1 cellular context compared by ENCODE assay signal in the genomic region with DNA sequence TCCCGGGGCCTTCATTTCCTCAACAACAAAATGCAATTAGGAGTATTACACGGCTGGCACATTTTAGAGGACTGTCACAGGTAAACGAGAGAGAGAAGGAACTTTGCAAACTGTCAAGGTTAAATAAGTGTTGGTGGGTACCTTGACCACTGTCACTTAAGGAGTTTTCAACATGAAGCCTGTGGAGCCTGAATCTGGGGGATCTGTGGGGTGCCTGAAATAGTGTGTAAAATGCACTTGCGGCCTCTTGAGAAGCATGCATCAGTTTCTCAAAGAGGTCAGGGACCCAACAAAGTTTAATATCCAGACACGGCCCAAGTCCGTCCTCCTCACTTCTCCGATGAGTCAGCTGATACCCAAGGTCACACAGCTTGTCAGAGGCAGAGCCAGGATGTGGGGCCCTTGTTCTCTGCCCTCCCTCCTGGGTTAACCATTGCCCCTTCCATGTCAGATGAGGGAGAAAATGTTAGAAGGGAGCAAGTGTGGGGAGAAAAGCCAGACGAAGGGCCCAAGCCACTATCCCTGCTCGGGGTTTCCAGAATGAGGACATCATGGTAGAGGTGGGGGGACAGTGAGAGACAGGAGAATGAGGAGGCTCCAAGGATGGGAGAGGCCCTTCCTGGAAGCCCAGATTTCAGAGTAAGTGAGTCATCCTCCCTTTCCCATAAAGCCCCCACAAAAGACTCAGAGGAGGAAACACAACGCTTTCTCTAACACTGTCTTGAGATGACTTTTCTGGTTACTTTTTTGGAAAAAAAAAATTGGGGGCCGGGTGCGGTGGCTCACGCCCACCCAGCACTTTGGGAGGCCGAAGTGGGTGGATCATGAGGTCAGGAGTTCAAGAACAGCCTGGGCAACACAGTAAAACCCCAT.
A peak's percentile ranks its signal among the peaks of the same experiment; 100 is the strongest.
TF ChIP-seq lines count a peak whose summit lies in the region.

No MANE protein-coding gene starts in this region.

TF ChIP-seq in K562, 482 proteins besides CTCF, POLR2A, EP300 and RAD21 (continued from another document and continues in another):
- TF ChIP-seq, protein P1, sequence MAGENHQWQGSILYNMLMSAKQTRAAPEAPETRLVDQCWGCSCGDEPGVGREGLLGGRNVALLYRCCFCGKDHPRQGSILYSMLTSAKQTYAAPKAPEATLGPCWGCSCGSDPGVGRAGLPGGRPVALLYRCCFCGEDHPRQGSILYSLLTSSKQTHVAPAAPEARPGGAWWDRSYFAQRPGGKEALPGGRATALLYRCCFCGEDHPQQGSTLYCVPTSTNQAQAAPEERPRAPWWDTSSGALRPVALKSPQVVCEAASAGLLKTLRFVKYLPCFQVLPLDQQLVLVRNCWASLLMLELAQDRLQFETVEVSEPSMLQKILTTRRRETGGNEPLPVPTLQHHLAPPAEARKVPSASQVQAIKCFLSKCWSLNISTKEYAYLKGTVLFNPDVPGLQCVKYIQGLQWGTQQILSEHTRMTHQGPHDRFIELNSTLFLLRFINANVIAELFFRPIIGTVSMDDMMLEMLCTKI (IDR thresholded peaks at IDR 0.05; ENCODE audit: partially characterized antibody), result no peak
- TF ChIP-seq HMGN3 (IDR thresholded peaks at IDR 0.05; ENCODE audit: borderline replicate concordance, extremely low read depth, insufficient read length, low read depth, low read length), result no peak
- no peak for TF ChIP-seq GATA2 (CRISPR knock-in tag; IDR thresholded peaks at IDR 0.05)
- TF ChIP-seq PTTG1 (tag; IDR thresholded peaks at IDR 0.05; ENCODE audit: low read depth), result no peak
- TF ChIP-seq, protein P2, sequence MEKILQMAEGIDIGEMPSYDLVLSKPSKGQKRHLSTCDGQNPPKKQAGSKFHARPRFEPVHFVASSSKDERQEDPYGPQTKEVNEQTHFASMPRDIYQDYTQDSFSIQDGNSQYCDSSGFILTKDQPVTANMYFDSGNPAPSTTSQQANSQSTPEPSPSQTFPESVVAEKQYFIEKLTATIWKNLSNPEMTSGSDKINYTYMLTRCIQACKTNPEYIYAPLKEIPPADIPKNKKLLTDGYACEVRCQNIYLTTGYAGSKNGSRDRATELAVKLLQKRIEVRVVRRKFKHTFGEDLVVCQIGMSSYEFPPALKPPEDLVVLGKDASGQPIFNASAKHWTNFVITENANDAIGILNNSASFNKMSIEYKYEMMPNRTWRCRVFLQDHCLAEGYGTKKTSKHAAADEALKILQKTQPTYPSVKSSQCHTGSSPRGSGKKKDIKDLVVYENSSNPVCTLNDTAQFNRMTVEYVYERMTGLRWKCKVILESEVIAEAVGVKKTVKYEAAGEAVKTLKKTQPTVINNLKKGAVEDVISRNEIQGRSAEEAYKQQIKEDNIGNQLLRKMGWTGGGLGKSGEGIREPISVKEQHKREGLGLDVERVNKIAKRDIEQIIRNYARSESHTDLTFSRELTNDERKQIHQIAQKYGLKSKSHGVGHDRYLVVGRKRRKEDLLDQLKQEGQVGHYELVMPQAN (IDR thresholded peaks at IDR 0.05; ENCODE audit: borderline replicate concordance), result no peak
- peak; percentile 58 for TF ChIP-seq NFRKB (IDR thresholded peaks at IDR 0.05; ENCODE audit: low read depth)
- no peak for TF ChIP-seq ZNF507 (tag; conservative IDR thresholded peaks at IDR 0.05)
- no peak for TF ChIP-seq FUS (optimal IDR thresholded peaks at IDR 0.05; ENCODE audit: low read depth, low read length)
- TF ChIP-seq SP2 (IDR thresholded peaks at IDR 0.05; ENCODE audit: extremely low read depth, low read depth, low read length, poor library complexity, severe bottlenecking), result no peak
- TF ChIP-seq ZNF717 (CRISPR knock-in tag; IDR thresholded peaks at IDR 0.05), result no peak
- no peak for TF ChIP-seq PCBP1 (IDR thresholded peaks at IDR 0.05; ENCODE audit: low read depth, low read length, poor library complexity, severe bottlenecking)
- TF ChIP-seq, protein P3, sequence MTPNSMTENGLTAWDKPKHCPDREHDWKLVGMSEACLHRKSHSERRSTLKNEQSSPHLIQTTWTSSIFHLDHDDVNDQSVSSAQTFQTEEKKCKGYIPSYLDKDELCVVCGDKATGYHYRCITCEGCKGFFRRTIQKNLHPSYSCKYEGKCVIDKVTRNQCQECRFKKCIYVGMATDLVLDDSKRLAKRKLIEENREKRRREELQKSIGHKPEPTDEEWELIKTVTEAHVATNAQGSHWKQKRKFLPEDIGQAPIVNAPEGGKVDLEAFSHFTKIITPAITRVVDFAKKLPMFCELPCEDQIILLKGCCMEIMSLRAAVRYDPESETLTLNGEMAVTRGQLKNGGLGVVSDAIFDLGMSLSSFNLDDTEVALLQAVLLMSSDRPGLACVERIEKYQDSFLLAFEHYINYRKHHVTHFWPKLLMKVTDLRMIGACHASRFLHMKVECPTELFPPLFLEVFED (CRISPR knock-in tag; conservative IDR thresholded peaks at IDR 0.05), result no peak
- TF ChIP-seq, protein P4, sequence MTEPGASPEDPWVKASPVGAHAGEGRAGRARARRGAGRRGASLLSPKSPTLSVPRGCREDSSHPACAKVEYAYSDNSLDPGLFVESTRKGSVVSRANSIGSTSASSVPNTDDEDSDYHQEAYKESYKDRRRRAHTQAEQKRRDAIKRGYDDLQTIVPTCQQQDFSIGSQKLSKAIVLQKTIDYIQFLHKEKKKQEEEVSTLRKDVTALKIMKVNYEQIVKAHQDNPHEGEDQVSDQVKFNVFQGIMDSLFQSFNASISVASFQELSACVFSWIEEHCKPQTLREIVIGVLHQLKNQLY (CRISPR knock-in tag; conservative IDR thresholded peaks at IDR 0.05), result no peak
- TF ChIP-seq ZNF830 (CRISPR knock-in tag; IDR thresholded peaks at IDR 0.05), result no peak
- TF ChIP-seq DNMT1 (IDR thresholded peaks at IDR 0.05), result 0 out of 2 replicates have a peak, but pooled peaks have one; percentile 57
- TF ChIP-seq ZNF778 (CRISPR knock-in tag; IDR thresholded peaks at IDR 0.05), result no peak
- no peak for TF ChIP-seq ZC3H4 (CRISPR knock-in tag; IDR thresholded peaks at IDR 0.05; ENCODE audit: borderline replicate concordance)
- TF ChIP-seq, protein P5, sequence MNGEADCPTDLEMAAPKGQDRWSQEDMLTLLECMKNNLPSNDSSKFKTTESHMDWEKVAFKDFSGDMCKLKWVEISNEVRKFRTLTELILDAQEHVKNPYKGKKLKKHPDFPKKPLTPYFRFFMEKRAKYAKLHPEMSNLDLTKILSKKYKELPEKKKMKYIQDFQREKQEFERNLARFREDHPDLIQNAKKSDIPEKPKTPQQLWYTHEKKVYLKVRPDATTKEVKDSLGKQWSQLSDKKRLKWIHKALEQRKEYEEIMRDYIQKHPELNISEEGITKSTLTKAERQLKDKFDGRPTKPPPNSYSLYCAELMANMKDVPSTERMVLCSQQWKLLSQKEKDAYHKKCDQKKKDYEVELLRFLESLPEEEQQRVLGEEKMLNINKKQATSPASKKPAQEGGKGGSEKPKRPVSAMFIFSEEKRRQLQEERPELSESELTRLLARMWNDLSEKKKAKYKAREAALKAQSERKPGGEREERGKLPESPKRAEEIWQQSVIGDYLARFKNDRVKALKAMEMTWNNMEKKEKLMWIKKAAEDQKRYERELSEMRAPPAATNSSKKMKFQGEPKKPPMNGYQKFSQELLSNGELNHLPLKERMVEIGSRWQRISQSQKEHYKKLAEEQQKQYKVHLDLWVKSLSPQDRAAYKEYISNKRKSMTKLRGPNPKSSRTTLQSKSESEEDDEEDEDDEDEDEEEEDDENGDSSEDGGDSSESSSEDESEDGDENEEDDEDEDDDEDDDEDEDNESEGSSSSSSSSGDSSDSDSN (IDR thresholded peaks at IDR 0.05; ENCODE audit: borderline replicate concordance in 1 of 2, low read depth in 2 of 2, low read length in 2 of 2), result no peak
- no peak for TF ChIP-seq BRCA1 (IDR thresholded peaks at IDR 0.05)
- TF ChIP-seq BRCA1 (CRISPR knock-in tag; IDR thresholded peaks at IDR 0.05), result no peak
- no peak for TF ChIP-seq JUNB (CRISPR knock-in tag; conservative IDR thresholded peaks at IDR 0.05)
- no peak for TF ChIP-seq NCOA2 (IDR thresholded peaks at IDR 0.05; ENCODE audit: partially characterized antibody in 2 of 2)
- no peak for TF ChIP-seq SUPT5H (IDR thresholded peaks at IDR 0.05)
- TF ChIP-seq, protein P6, sequence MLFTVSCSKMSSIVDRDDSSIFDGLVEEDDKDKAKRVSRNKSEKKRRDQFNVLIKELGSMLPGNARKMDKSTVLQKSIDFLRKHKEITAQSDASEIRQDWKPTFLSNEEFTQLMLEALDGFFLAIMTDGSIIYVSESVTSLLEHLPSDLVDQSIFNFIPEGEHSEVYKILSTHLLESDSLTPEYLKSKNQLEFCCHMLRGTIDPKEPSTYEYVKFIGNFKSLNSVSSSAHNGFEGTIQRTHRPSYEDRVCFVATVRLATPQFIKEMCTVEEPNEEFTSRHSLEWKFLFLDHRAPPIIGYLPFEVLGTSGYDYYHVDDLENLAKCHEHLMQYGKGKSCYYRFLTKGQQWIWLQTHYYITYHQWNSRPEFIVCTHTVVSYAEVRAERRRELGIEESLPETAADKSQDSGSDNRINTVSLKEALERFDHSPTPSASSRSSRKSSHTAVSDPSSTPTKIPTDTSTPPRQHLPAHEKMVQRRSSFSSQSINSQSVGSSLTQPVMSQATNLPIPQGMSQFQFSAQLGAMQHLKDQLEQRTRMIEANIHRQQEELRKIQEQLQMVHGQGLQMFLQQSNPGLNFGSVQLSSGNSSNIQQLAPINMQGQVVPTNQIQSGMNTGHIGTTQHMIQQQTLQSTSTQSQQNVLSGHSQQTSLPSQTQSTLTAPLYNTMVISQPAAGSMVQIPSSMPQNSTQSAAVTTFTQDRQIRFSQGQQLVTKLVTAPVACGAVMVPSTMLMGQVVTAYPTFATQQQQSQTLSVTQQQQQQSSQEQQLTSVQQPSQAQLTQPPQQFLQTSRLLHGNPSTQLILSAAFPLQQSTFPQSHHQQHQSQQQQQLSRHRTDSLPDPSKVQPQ (CRISPR knock-in tag; IDR thresholded peaks at IDR 0.05; ENCODE audit: borderline replicate concordance), result no peak
- TF ChIP-seq KLF13 (tag; IDR thresholded peaks at IDR 0.05; ENCODE audit: borderline replicate concordance, low read depth), result no peak
- TF ChIP-seq, protein P7, sequence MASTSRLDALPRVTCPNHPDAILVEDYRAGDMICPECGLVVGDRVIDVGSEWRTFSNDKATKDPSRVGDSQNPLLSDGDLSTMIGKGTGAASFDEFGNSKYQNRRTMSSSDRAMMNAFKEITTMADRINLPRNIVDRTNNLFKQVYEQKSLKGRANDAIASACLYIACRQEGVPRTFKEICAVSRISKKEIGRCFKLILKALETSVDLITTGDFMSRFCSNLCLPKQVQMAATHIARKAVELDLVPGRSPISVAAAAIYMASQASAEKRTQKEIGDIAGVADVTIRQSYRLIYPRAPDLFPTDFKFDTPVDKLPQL (IDR thresholded peaks at IDR 0.05; ENCODE audit: extremely low read depth, insufficient read length), result no peak
- no peak for TF ChIP-seq IFI16 (CRISPR knock-in tag; IDR thresholded peaks at IDR 0.05)
- TF ChIP-seq ZNF75A (CRISPR knock-in tag; IDR thresholded peaks at IDR 0.05), result no peak
- TF ChIP-seq NCOA6 (IDR thresholded peaks at IDR 0.05), result no peak; the same call in 1 of the 2 replicates
- TF ChIP-seq, protein P8, sequence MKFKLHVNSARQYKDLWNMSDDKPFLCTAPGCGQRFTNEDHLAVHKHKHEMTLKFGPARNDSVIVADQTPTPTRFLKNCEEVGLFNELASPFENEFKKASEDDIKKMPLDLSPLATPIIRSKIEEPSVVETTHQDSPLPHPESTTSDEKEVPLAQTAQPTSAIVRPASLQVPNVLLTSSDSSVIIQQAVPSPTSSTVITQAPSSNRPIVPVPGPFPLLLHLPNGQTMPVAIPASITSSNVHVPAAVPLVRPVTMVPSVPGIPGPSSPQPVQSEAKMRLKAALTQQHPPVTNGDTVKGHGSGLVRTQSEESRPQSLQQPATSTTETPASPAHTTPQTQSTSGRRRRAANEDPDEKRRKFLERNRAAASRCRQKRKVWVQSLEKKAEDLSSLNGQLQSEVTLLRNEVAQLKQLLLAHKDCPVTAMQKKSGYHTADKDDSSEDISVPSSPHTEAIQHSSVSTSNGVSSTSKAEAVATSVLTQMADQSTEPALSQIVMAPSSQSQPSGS (CRISPR knock-in tag; IDR thresholded peaks at IDR 0.05), result no peak
- no peak for TF ChIP-seq HDAC8 (tag; IDR thresholded peaks at IDR 0.05)
- TF ChIP-seq SNIP1 (IDR thresholded peaks at IDR 0.05; ENCODE audit: low read depth), result no peak
- no peak for TF ChIP-seq CBX3 (IDR thresholded peaks at IDR 0.05; ENCODE audit: borderline replicate concordance in 1 of 2, low read length in 2 of 2)
- no peak for TF ChIP-seq KAT8 (IDR thresholded peaks at IDR 0.05; ENCODE audit: low read depth)
- peak; percentile 36; the same call in 1 of the 2 replicates for TF ChIP-seq EP400 (IDR thresholded peaks at IDR 0.05)
- TF ChIP-seq U2AF2 (optimal IDR thresholded peaks at IDR 0.05; ENCODE audit: low read depth, low read length), result no peak
- TF ChIP-seq, protein P9, sequence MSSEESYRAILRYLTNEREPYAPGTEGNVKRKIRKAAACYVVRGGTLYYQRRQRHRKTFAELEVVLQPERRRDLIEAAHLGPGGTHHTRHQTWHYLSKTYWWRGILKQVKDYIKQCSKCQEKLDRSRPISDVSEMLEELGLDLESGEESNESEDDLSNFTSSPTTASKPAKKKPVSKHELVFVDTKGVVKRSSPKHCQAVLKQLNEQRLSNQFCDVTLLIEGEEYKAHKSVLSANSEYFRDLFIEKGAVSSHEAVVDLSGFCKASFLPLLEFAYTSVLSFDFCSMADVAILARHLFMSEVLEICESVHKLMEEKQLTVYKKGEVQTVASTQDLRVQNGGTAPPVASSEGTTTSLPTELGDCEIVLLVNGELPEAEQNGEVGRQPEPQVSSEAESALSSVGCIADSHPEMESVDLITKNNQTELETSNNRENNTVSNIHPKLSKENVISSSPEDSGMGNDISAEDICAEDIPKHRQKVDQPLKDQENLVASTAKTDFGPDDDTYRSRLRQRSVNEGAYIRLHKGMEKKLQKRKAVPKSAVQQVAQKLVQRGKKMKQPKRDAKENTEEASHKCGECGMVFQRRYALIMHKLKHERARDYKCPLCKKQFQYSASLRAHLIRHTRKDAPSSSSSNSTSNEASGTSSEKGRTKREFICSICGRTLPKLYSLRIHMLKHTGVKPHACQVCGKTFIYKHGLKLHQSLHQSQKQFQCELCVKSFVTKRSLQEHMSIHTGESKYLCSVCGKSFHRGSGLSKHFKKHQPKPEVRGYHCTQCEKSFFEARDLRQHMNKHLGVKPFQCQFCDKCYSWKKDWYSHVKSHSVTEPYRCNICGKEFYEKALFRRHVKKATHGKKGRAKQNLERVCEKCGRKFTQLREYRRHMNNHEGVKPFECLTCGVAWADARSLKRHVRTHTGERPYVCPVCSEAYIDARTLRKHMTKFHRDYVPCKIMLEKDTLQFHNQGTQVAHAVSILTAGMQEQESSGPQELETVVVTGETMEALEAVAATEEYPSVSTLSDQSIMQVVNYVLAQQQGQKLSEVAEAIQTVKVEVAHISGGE (CRISPR knock-in tag; IDR thresholded peaks at IDR 0.05), result no peak
- TF ChIP-seq BRD4 (IDR thresholded peaks at IDR 0.05), result no peak
- no peak for TF ChIP-seq ETS2 (tag; IDR thresholded peaks at IDR 0.05; ENCODE audit: borderline replicate concordance, poor library complexity, severe bottlenecking)
- TF ChIP-seq FOXK2 (conservative IDR thresholded peaks at IDR 0.05 in 1 of 2, IDR thresholded peaks at IDR 0.05 in 1 of 2; ENCODE audit: low read depth in 2 of 2), result peak; percentile 55 to 79
- no peak for TF ChIP-seq RUNX1 (IDR thresholded peaks at IDR 0.05; ENCODE audit: low read depth)
- no peak for TF ChIP-seq ZNF175 (CRISPR knock-in tag; IDR thresholded peaks at IDR 0.05; ENCODE audit: low read depth)
- 0 out of 2 replicates have a peak, but pooled peaks have one; percentile 46 for TF ChIP-seq SREBF1 (IDR thresholded peaks at IDR 0.05; ENCODE audit: borderline replicate concordance, low read depth, low read length)
- TF ChIP-seq MTA3 (IDR thresholded peaks at IDR 0.05; ENCODE audit: borderline replicate concordance), result 0 out of 2 replicates have a peak, but pooled peaks have one; percentile 16
- no peak for TF ChIP-seq ZNF124 (CRISPR knock-in tag; IDR thresholded peaks at IDR 0.05)
